ENCODE assay signal across 1 cellular context in genomic region chr3:123834631-123835030, GRCh38.
A peak's percentile ranks its signal among the peaks of the same experiment; 100 is the strongest.
TF ChIP-seq lines count a peak whose summit lies in the region.

No MANE protein-coding gene starts in this region.

TF ChIP-seq in SK-N-SH, 30 proteins besides CTCF, POLR2A, EP300 and RAD21 (continued from another document):
- no peak for TF ChIP-seq USF2 (IDR thresholded peaks at IDR 0.05; ENCODE audit: borderline replicate concordance, low read depth, low read length)
- TF ChIP-seq YY1 (IDR thresholded peaks at IDR 0.05; ENCODE audit: low read depth) = peak; percentile 37; the same call in 1 of the 2 replicates
- no peak for TF ChIP-seq RFX5 (IDR thresholded peaks at IDR 0.05; ENCODE audit: low read length)
- no peak for TF ChIP-seq FOXJ3 (CRISPR knock-in tag; IDR thresholded peaks at IDR 0.05)
- peak; percentile 67 for TF ChIP-seq MAX (IDR thresholded peaks at IDR 0.05; ENCODE audit: low read depth)
- TF ChIP-seq MXI1 (IDR thresholded peaks at IDR 0.05; ENCODE audit: low read depth, low read length) = no peak
- TF ChIP-seq GABPA (IDR thresholded peaks at IDR 0.05; ENCODE audit: low read depth) = no peak
- peak; percentile 60; the same call in 1 of the 2 replicates for TF ChIP-seq SIN3A (IDR thresholded peaks at IDR 0.05; ENCODE audit: borderline replicate concordance, low read depth, low read length)
- TF ChIP-seq PBX3 (IDR thresholded peaks at IDR 0.05) = peak; percentile 95
- peak; percentile 92 for TF ChIP-seq NFIC (IDR thresholded peaks at IDR 0.05; ENCODE audit: borderline replicate concordance)
- no peak for TF ChIP-seq RCOR1 (IDR thresholded peaks at IDR 0.05; ENCODE audit: low read length)
- TF ChIP-seq RXRA (IDR thresholded peaks at IDR 0.05; ENCODE audit: borderline replicate concordance, low read depth) = peak; percentile 85; the same call in 1 of the 2 replicates
- TF ChIP-seq TEAD4 (IDR thresholded peaks at IDR 0.05; ENCODE audit: borderline replicate concordance, insufficient read depth) = peak; percentile 97
- peak; percentile 44; the same call in 1 of the 2 replicates for TF ChIP-seq ELF1 (IDR thresholded peaks at IDR 0.05)
- no peak for TF ChIP-seq GATA2 (CRISPR knock-in tag; IDR thresholded peaks at IDR 0.05)
- peak; percentile 94 for TF ChIP-seq FOXM1 (IDR thresholded peaks at IDR 0.05; ENCODE audit: low read depth)
- TF ChIP-seq NRF1 (IDR thresholded peaks at IDR 0.05; ENCODE audit: low read depth, low read length) = no peak
- TF ChIP-seq MEF2A (IDR thresholded peaks at IDR 0.05; ENCODE audit: borderline replicate concordance, low read depth) = peak; percentile 69; the same call in 1 of the 2 replicates
- TF ChIP-seq USF1 (IDR thresholded peaks at IDR 0.05; ENCODE audit: borderline replicate concordance, low read depth) = no peak
- no peak for TF ChIP-seq TAF1 (IDR thresholded peaks at IDR 0.05; ENCODE audit: borderline replicate concordance, low read depth, low read length)
- TF ChIP-seq FOSL2 (IDR thresholded peaks at IDR 0.05; ENCODE audit: borderline replicate concordance, low read depth) = peak; percentile 87
- TF ChIP-seq POLR2AphosphoS5 (IDR thresholded peaks at IDR 0.05; ENCODE audit: low read depth, low read length) = peak; percentile 78; the same call in 1 of the 2 replicates
- TF ChIP-seq CHD2 (IDR thresholded peaks at IDR 0.05; ENCODE audit: low read length, partially characterized antibody) = no peak
- TF ChIP-seq IRF3 (IDR thresholded peaks at IDR 0.05; ENCODE audit: low read depth, low read length) = no peak
- no peak for TF ChIP-seq EZH2phosphoT487 (IDR thresholded peaks at IDR 0.05; ENCODE audit: borderline replicate concordance, low read depth)
- peak; percentile 63 for TF ChIP-seq REST (IDR thresholded peaks at IDR 0.05; ENCODE audit: low read depth, low read length)
- peak; percentile 89 for TF ChIP-seq JUND (IDR thresholded peaks at IDR 0.05)
- TF ChIP-seq TCF12 (IDR thresholded peaks at IDR 0.05) = peak; percentile 96
TF ChIP-seq in SK-N-SH: peak in this region for 16.
